In genomic region chr18:27685807-27686412, GRCh38 we compare ENCODE assay signal across 8 cellular contexts.
DNase-seq lines count a peak whose midpoint lies in the region; ATAC-seq, FAIRE-seq and TF ChIP-seq lines count a peak whose summit lies in the region.

No MANE protein-coding gene starts in this region.

- no peaks in the 10 kb centered on the region for H3K9me3 Mint-ChIP-seq in endothelial cell (ENCODE audit: unreplicated experiment)

- no peak for ATAC-seq in heart left ventricle
- ATAC-seq in HG03378 (IDR thresholded peaks at IDR 0.05; ENCODE audit: unreplicated experiment): no peak

- H3K27ac Mint-ChIP-seq in endothelial cell (ENCODE audit: unreplicated experiment): no peak overlapping the region

- no peaks in the 10 kb centered on the region for H3K4me1 Mint-ChIP-seq in endothelial cell (ENCODE audit: unreplicated experiment)

- peak; percentile 39 to 68 (median 50) for TF ChIP-seq CTCF in heart left ventricle (IDR thresholded peaks at IDR 0.05)
- TF ChIP-seq CTCF in endothelial cell (IDR thresholded peaks at IDR 0.05; ENCODE audit: unreplicated experiment): peak; percentile 95
- peak; percentile 92 for TF ChIP-seq CTCF in parathyroid adenoma (IDR thresholded peaks at IDR 0.05)

- 69 to 82% (median 77%) methylated on average over 2 of the region's 2 CpGs for WGBS in heart left ventricle, 4 donors

- no peak overlapping the region for H3K4me2 ChIP-seq in parathyroid adenoma (ENCODE audit: low read length)

- FAIRE-seq in HTR-8/SVneo (lab: Jason Lieb, UNC): no peak

- no peaks in the 10 kb centered on the region for H3K27me3 ChIP-seq in heart left ventricle
- H3K27me3 ChIP-seq in parathyroid adenoma (ENCODE audit: control insufficient read depth, insufficient read depth, low read length): no peaks in the 10 kb centered on the region

- no peaks in the 10 kb centered on the region for H3K36me3 ChIP-seq in heart left ventricle
- no peaks in the 10 kb centered on the region for H3K36me3 ChIP-seq in parathyroid adenoma (ENCODE audit: control insufficient read depth, insufficient read depth, low read length)

- H3K9me3 ChIP-seq in heart left ventricle: peaks cover 0 to 20% (median 6%) of the 10 kb centered on the region in 12 donors
- H3K9me3 ChIP-seq in parathyroid adenoma (ENCODE audit: control insufficient read depth, low read length): no peaks in the 10 kb centered on the region

- H2AFZ ChIP-seq in parathyroid adenoma: no peak overlapping the region

- DNase-seq in heart left ventricle: peak in 1 of 5 donors; percentile 27
- DNase-seq in cardiac septum (ENCODE audit: low spot score): no peak
- peak; percentile 12 for DNase-seq in NCI-H345 treated with DMSO at 0.1 percent for 48 hours (lab: John Stamatoyannopoulos, UW; ENCODE audit: unreplicated experiment)
- peak; percentile 48 for DNase-seq in endothelial cell (ENCODE audit: low spot score)
- DNase-seq in HTR-8/SVneo (ENCODE audit: insufficient read length, low spot score): no peak
- DNase-seq in NCI-H524 treated with DMSO at 0.1 percent for 48 hours (lab: John Stamatoyannopoulos, UW): no peak

- H3K27me3 Mint-ChIP-seq in endothelial cell (ENCODE audit: unreplicated experiment): no peaks in the 10 kb centered on the region

- H3K36me3 Mint-ChIP-seq in endothelial cell (ENCODE audit: low read depth, unreplicated experiment): no peaks in the 10 kb centered on the region

- H3K27ac ChIP-seq in heart left ventricle (no peak overlapping the region), parathyroid adenoma (no peak overlapping the region)

- intact Hi-C loops in heart left ventricle (cut with DNase I) (loop anchor here in 3 of 10 donors (5.0 to 10.0 kb wide), 3 partner anchors 61 to 69 kb away; no protein-coding TSS in a partner anchor), cardiac septum (cut with DNase I) (loop anchor here (5.0 kb wide), 1 partner anchor 66 kb away; no protein-coding TSS in a partner anchor)

- no peaks in the 10 kb centered on the region for H3K79me2 ChIP-seq in parathyroid adenoma

- H3K9ac ChIP-seq in parathyroid adenoma: no peak overlapping the region

- peaks cover 0 to 7% (median 0%) of the 10 kb centered on the region in 12 donors for H3K4me1 ChIP-seq in heart left ventricle
- no peaks in the 10 kb centered on the region for H3K4me1 ChIP-seq in parathyroid adenoma

- H3K4me3 Mint-ChIP-seq in endothelial cell (ENCODE audit: unreplicated experiment): no peak overlapping the region

- no peak overlapping the region for H3K4me3 ChIP-seq in heart left ventricle
- H3K4me3 ChIP-seq in parathyroid adenoma (ENCODE audit: low read depth, low read length): no peak overlapping the region

- no peak for TF ChIP-seq POLR2A in heart left ventricle (IDR thresholded peaks at IDR 0.05)

Comparison
In these comparisons a context has a peak if more than half of its experiments do, and no peak if none do; other contexts are left out.
1. DNase-seq: peak in NCI-H345 treated with DMSO at 0.1 percent for 48 hours (single experiment) and endothelial cell (single experiment); none in cardiac septum (single experiment), HTR-8/SVneo (single experiment) and NCI-H524 treated with DMSO at 0.1 percent for 48 hours (single experiment).
2. Peak in every context shown above with its lines, with median percentiles within 50 percentile points of each other: CTCF ChIP-seq.